1 cellular context compared by ENCODE assay signal in the genomic region with DNA sequence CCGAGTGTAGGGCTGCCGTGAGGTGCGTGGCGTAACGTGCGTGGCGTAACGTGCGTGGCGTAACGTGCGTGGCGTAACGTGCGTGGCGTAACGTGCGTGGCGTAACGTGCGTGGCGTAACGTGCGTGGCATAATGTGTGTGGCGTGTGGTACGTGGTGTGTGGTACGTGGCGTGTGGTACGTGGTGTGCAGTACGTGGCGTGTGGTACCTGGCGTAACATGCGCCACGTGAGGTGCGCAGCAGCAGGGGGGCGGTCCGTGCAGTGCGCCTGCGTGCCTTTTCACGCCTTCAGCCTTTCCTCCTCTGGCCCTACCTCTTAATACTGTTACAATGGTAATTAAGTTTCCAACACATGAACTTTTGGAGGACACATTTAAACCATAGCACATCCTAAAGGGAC.
TF ChIP-seq lines count a peak whose summit lies in the region.

A gene with protein sequence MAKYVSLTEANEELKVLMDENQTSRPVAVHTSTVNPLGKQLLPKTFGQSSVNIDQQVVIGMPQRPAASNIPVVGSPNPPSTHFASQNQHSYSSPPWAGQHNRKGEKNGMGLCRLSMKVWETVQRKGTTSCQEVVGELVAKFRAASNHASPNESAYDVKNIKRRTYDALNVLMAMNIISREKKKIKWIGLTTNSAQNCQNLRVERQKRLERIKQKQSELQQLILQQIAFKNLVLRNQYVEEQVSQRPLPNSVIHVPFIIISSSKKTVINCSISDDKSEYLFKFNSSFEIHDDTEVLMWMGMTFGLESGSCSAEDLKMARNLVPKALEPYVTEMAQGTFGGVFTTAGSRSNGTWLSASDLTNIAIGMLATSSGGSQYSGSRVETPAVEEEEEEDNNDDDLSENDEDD (minus strand): TSS at position 26 of the 400 bp plus-strand sequence. CDS start 95 bp downstream, outside the sequence.

TF ChIP-seq in K562, 482 proteins besides CTCF, POLR2A, EP300 and RAD21:
- TF ChIP-seq BACH1 (tag; IDR thresholded peaks at IDR 0.05) (no peak), FOXJ2 (tag; IDR thresholded peaks at IDR 0.05) (no peak), ZNF561 (CRISPR knock-in tag; conservative IDR thresholded peaks at IDR 0.05) (no peak), TCFL5 (CRISPR knock-in tag; conservative IDR thresholded peaks at IDR 0.05) (no peak), HNRNPLL (IDR thresholded peaks at IDR 0.05; ENCODE audit: low read depth, low read length, poor library complexity, severe bottlenecking) (peak; percentile 37), SMC3 (conservative IDR thresholded peaks at IDR 0.05; ENCODE audit: insufficient read depth, low read depth, low read length) (no peak), SRSF1 (IDR thresholded peaks at IDR 0.05; ENCODE audit: low read depth, low read length) (no peak)
